14 cellular contexts compared by ENCODE assay signal in the genomic region with DNA sequence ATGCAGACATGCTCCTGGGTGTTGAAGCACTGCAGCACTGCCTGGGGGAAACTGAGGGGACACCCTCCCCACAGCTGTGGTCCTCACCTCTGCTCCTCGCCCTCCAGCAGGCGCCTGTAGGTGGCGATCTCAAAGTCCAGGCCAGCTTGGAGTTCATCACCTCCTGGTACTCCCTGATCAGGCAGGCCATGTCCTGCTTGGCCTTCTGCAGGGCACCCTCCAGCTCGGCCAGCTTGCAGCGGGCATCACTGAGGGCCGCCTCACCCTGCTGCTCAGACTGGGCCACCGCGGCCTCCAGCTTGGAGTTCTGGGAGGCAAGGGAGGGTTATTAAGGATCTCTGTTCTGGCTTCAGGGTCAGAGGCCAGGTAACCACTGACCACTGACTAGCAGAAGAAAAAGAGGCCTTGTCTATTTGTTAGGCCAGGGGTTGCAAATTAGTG. TPM values are rescaled to one million over a fixed set of nuclear protein-coding genes. Genes with fewer than 3 reads are reported as not detected.
DNase-seq lines count a peak whose midpoint lies in the region; TF ChIP-seq lines count a peak whose summit lies in the region.
"Not testable (repeated sequence)": the region's sequence is repeated elsewhere in the genome, so short reads cannot be mapped to it uniquely, and the experiment has no call there.
"Had no signal": no experiment of that assay in that cellular context is flagged by ENCODE, and none has a peak within 500 bp of the region (broad histone marks: within the 10 kb centered on the region; RNA-seq: fewer than 3 reads in every experiment).

No MANE protein-coding gene starts in this region.

- H3K27me3 ChIP-seq in KMS-11 (ENCODE audit: insufficient read depth, low read depth); mammary epithelial cell (ENCODE audit: insufficient read depth, low read length): not testable (repeated sequence)
- H3K27me3 ChIP-seq in cardiac muscle cell, result peaks cover 100% of the 10 kb centered on the region

- not testable (repeated sequence) for H3K4me2 ChIP-seq in KMS-11; mammary epithelial cell (ENCODE audit: insufficient read depth, low read depth, low read length)

- BruUV-seq in mammary epithelial cell (replicated peaks; lab: Mats Ljungman, UMichigan), result not testable (repeated sequence)

- not testable (repeated sequence) for H3K79me2 ChIP-seq in KMS-11 (ENCODE audit: insufficient read depth, low read depth); mammary epithelial cell (ENCODE audit: insufficient read depth, low read length)

- 93% methylated on average over 7 of the region's 8 CpGs for WGBS in mammary epithelial cell (ENCODE audit: low coverage, missing lambda C conversion rate)

- not testable (repeated sequence) for H3K36me3 ChIP-seq in KMS-11 (ENCODE audit: insufficient read depth); cardiac muscle cell
- H3K36me3 ChIP-seq in mammary epithelial cell (ENCODE audit: insufficient read depth, low read length), result peaks cover 11% of the 10 kb centered on the region

- DNase-seq in AG04449 (ENCODE audit: low read depth, low spot score); activated CD4-positive, alpha-beta T cell treated with anti-CD3 and anti-CD28 coated beads, Interleukin-2, amount 10 ng/mL, durations not matched to agents 7 days and 5 days; mammary epithelial cell; cardiac muscle cell (ENCODE audit: low read depth in 1 of 2, low spot score in 1 of 2); retinal pigment epithelial cell (ENCODE audit: low read depth): not testable (repeated sequence)
- peak; percentile 29 for DNase-seq in RPMI8226

- not testable (repeated sequence) for H3K9ac ChIP-seq in KMS-11; mammary epithelial cell (ENCODE audit: insufficient read depth, low read length)

- intact Hi-C loops in mammary epithelial cell (cut with micrococcal nuclease), result loop anchor here (2.0 kb wide), 1 partner anchor 75 kb away; no protein-coding TSS in a partner anchor

- not testable (repeated sequence) for H3K4me3 Mint-ChIP-seq in activated CD4-positive, alpha-beta T cell treated with anti-CD3 and anti-CD28 coated beads, Interleukin-2, amount 10 ng/mL, durations not matched to agents 7 days and 5 days

- H3K27ac ChIP-seq in KMS-11; mammary epithelial cell (ENCODE audit: insufficient read depth, low read depth, low read length); cardiac muscle cell: not testable (repeated sequence)

- not testable (repeated sequence) for H2AFZ ChIP-seq in KMS-11 (ENCODE audit: low read depth); mammary epithelial cell (ENCODE audit: low read depth, low read length)

- H3K9me3 Mint-ChIP-seq in activated CD4-positive, alpha-beta T cell treated with anti-CD3 and anti-CD28 coated beads, Interleukin-2, amount 10 ng/mL, durations not matched to agents 7 days and 5 days, result not testable (repeated sequence)

- not testable (repeated sequence) for H3K4me3 ChIP-seq in AG04449 (ENCODE audit: low read depth, low read length); KMS-11 (IDR thresholded peaks at IDR 0.05; ENCODE audit: insufficient read depth, low read depth, low read length); mammary epithelial cell (replicated peaks in 1 of 3; ENCODE audit: insufficient read depth in 1 of 3, low read depth in 2 of 3, low read length in 3 of 3); cardiac muscle cell; retinal pigment epithelial cell (ENCODE audit: low read length)

- peaks cover 43% of the 10 kb centered on the region for H3K4me1 Mint-ChIP-seq in activated CD4-positive, alpha-beta T cell treated with anti-CD3 and anti-CD28 coated beads, Interleukin-2, amount 10 ng/mL, durations not matched to agents 7 days and 5 days

- peak; percentile 25 for TF ChIP-seq CTCF in AG04449 (IDR thresholded peaks at IDR 0.05; ENCODE audit: insufficient read depth, low read length, missing control alignments)
- TF ChIP-seq CTCF in GM12872 (IDR thresholded peaks at IDR 0.05; ENCODE audit: insufficient read depth, low read depth, low read length), result peak; percentile 37; the same call in 1 of the 3 replicates
- peak; percentile 39; the same call in 1 of the 2 replicates for TF ChIP-seq CTCF in KMS-11 (conservative IDR thresholded peaks at IDR 0.05; ENCODE audit: low read depth, low read length)
- peak; percentile 19 to 35 for TF ChIP-seq CTCF in mammary epithelial cell (conservative IDR thresholded peaks at IDR 0.05 in 1 of 2, IDR thresholded peaks at IDR 0.05 in 1 of 2; ENCODE audit: extremely low read depth in 1 of 2, insufficient read depth in 1 of 2, low read depth in 1 of 2, low read length in 2 of 2)
- peak; percentile 18 for TF ChIP-seq CTCF in cardiac muscle cell (IDR thresholded peaks at IDR 0.05; ENCODE audit: low read depth, low read length)
- TF ChIP-seq CTCF in retinal pigment epithelial cell (conservative IDR thresholded peaks at IDR 0.05; ENCODE audit: low read depth, low read length), result peak; percentile 51

- H3K27ac Mint-ChIP-seq in activated CD4-positive, alpha-beta T cell treated with anti-CD3 and anti-CD28 coated beads, Interleukin-2, amount 10 ng/mL, durations not matched to agents 7 days and 5 days, result peak overlapping the region; percentile 97

- dilution Hi-C loops in mammary epithelial cell (cut with HindIII; ENCODE audit: low sequenced_read_pairs), result not testable (repeated sequence)

- peaks cover 34% of the 10 kb centered on the region for H3K27me3 Mint-ChIP-seq in activated CD4-positive, alpha-beta T cell treated with anti-CD3 and anti-CD28 coated beads, Interleukin-2, amount 10 ng/mL, durations not matched to agents 7 days and 5 days

- H4K20me1 ChIP-seq in KMS-11 (ENCODE audit: insufficient read depth); mammary epithelial cell (ENCODE audit: insufficient read depth, low read length): not testable (repeated sequence)

- H3K4me1 ChIP-seq in KMS-11 (ENCODE audit: low read depth, poor library complexity, severe bottlenecking), result peaks cover 29% of the 10 kb centered on the region
- H3K4me1 ChIP-seq in mammary epithelial cell (ENCODE audit: insufficient read depth, low read length); cardiac muscle cell (ENCODE audit: low read depth): not testable (repeated sequence)

- not testable (repeated sequence) for H3K9me3 ChIP-seq in mammary epithelial cell (replicated peaks; ENCODE audit: insufficient read depth, low read length); cardiac muscle cell (ENCODE audit: low read depth)

- POLR2A ChIA-PET in AG04449 (lab: Yijun Ruan, JAX); activated CD4-positive, alpha-beta T cell treated with anti-CD3 and anti-CD28 coated beads, Interleukin-2, amount 10 ng/mL, durations not matched to agents 7 days and 5 days (lab: Charles Lee): not testable (repeated sequence)

- CTCF ChIA-PET in AG04449 (lab: Yijun Ruan, JAX), result interaction anchor here (1.2 to 13.9 kb wide), 7 partner anchors 12 to 95 kb away, joined by 3 to 128 read pairs (median 6); no protein-coding TSS in a partner anchor
- CTCF ChIA-PET in activated CD4-positive, alpha-beta T cell treated with anti-CD3 and anti-CD28 coated beads, Interleukin-2, amount 10 ng/mL, durations not matched to agents 7 days and 5 days (lab: Charles Lee), result interaction anchor here (0.7 to 1.7 kb wide), 5 partner anchors 11 to 82 kb away, joined by 3 to 6 read pairs (median 5); no protein-coding TSS in a partner anchor
- CTCF ChIA-PET in mammary epithelial cell (lab: Charles Lee; ENCODE audit: low non-redundant PET), result not testable (repeated sequence)

- in situ Hi-C loops in mammary epithelial cell (cut with MboI; ENCODE audit: low sequenced_read_pairs in 2 of 2), result loop anchor here in 1 of 2 donors (5.0 kb wide), 1 partner anchor 75 kb away; no protein-coding TSS in a partner anchor

- peaks cover 19% of the 10 kb centered on the region for H3K36me3 Mint-ChIP-seq in activated CD4-positive, alpha-beta T cell treated with anti-CD3 and anti-CD28 coated beads, Interleukin-2, amount 10 ng/mL, durations not matched to agents 7 days and 5 days (ENCODE audit: low read depth)

RNA-seq across cellular contexts. Expression of gene KRT7, which starts 19.2 kb away (rescaled TPM):
- 1 to 10 TPM; 2.2 to 2.5 TPM for total RNA-seq in activated CD4-positive, alpha-beta T cell treated with anti-CD3 and anti-CD28 coated beads, Interleukin-2, amount 10 ng/mL, durations not matched to agents 7 days and 5 days
- total RNA-seq in mammary epithelial cell, result 1,000 to 10,000 TPM; 2,215 to 3,387 TPM
- 3,281 TPM for polyA plus RNA-seq in mammary epithelial cell
- polyA minus RNA-seq in mammary epithelial cell, result 4,390 TPM
- 0.21 and 0.36 TPM in 2 replicates for total RNA-seq in cardiac muscle cell
- 0.50 TPM in 1 of 2 replicates, not detected in the other for polyA plus RNA-seq in cardiac muscle cell
- total RNA-seq: CD8-positive, alpha-beta T cell had no signal

RNA-seq across cellular contexts. Expression of gene KRT86, which starts 22.2 kb away (rescaled TPM):
- not detected for total RNA-seq in activated CD4-positive, alpha-beta T cell treated with anti-CD3 and anti-CD28 coated beads, Interleukin-2, amount 10 ng/mL, durations not matched to agents 7 days and 5 days
- total RNA-seq in mammary epithelial cell, result 10 to 100 TPM in 1 of 2 donors, 1 to 10 TPM in 1; 6.3 to 34.9 TPM
- polyA plus RNA-seq in mammary epithelial cell, result 8.6 TPM
- 0.72 TPM for polyA minus RNA-seq in mammary epithelial cell
- 0.14 TPM in 1 of 2 replicates, not detected in the other for total RNA-seq in cardiac muscle cell
- polyA plus RNA-seq in cardiac muscle cell, result 0.35 TPM in 1 of 2 replicates, not detected in the other
- total RNA-seq: esophagus mucosa, left cardiac atrium, vagina had no signal

RNA-seq across cellular contexts. Expression of gene KRT81, which starts 39.1 kb away (rescaled TPM):
- not detected for total RNA-seq in activated CD4-positive, alpha-beta T cell treated with anti-CD3 and anti-CD28 coated beads, Interleukin-2, amount 10 ng/mL, durations not matched to agents 7 days and 5 days
- total RNA-seq in mammary epithelial cell, result 100 to 1,000 TPM; 176 to 903 TPM
- polyA plus RNA-seq in mammary epithelial cell, result 90.5 TPM
- polyA minus RNA-seq in mammary epithelial cell, result 21.9 TPM
- not detected in 2 replicates for total RNA-seq in cardiac muscle cell
- not detected in 2 replicates for polyA plus RNA-seq in cardiac muscle cell
- total RNA-seq: CD8-positive, alpha-beta T cell; esophagus mucosa; left cardiac atrium; pulmonary artery endothelial cell; subcutaneous adipose tissue; vagina had no signal

Comparison
In these comparisons a context has a peak if more than half of its experiments do, and no peak if none do; other contexts are left out.
1. RNA of gene KRT7, which starts 19.2 kb away (total RNA-seq): 2,215 to 3,387 TPM in mammary epithelial cell; 2.2 to 2.5 TPM in activated CD4-positive, alpha-beta T cell treated with anti-CD3 and anti-CD28 coated beads, Interleukin-2, amount 10 ng/mL, durations not matched to agents 7 days and 5 days and 0.21 to 0.36 TPM in cardiac muscle cell; every median in the first group is over 100 times any median in the second.
2. RNA of gene KRT81, which starts 39.1 kb away (total RNA-seq): 176 to 903 TPM in mammary epithelial cell; not detected in activated CD4-positive, alpha-beta T cell treated with anti-CD3 and anti-CD28 coated beads, Interleukin-2, amount 10 ng/mL, durations not matched to agents 7 days and 5 days and not detected in cardiac muscle cell; every median in the first group is over 100 times any median in the second.
3. Peak in every context shown above with its lines, with median percentiles within 50 percentile points of each other: CTCF ChIP-seq.